In the genomic region with DNA sequence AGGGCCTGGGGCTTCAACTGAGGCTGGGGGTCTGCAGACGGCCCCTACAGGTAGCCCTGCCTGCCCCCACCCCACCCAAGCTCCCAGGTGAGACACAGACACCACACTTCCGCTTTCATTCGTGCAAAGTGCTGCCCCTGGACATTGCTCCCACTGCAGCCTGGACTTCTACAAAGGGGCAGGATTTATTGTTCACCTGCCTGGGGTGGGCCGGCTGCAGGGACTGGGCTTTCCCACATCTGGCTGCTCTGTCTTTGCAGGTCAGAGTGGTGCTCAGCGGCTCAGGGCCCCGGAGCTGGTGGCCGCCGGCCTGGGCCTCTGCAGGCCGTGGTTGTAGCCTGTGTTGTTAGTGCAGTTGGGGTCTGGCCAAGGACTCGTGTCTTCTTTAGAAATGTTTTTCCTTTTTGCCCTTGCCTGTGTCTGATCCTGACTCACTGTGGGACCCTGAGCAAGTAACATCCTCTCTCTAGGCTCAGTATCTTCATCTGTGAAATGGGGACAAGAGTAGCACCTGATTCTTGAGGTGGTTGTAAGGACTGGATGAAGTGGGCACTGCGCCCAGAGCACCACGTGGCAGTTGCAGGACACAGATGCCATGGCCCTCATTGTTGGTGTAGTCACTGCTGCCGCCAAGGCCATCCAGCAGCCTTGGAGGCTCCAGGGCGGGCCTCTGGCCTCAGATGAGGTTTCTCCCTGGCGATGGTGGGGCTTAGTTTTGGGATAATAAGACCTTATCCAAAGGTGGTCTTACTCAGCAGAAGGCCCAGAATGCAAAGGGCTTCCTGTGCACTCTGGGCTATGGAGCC, we compare ENCODE assay signal across 13 cellular contexts.
"Had no signal": no experiment of that assay in that cellular context is flagged by ENCODE, and none has a peak within 500 bp of the region (broad histone marks: within the 10 kb centered on the region; RNA-seq: fewer than 3 reads in every experiment).

No MANE protein-coding gene starts in this region.

- ATAC-seq: left cardiac atrium had no signal

- H3K36me3 Mint-ChIP-seq: activated naive CD4-positive, alpha-beta T cell treated with anti-CD3 and anti-CD28 coated beads, Interleukin-2, amount 10 ng/mL, durations not matched to agents 7 days and 5 days had no signal

- H3K36me3 ChIP-seq: upper lobe of right lung had no signal

- H3K4me3 Mint-ChIP-seq: activated naive CD4-positive, alpha-beta T cell treated with anti-CD3 and anti-CD28 coated beads, Interleukin-2, amount 10 ng/mL, durations not matched to agents 7 days and 5 days; activated T-cell treated with anti-CD3 and anti-CD28 coated beads, Interleukin-2, amount 50 U/mL, for 24 hours had no signal

- H3K4me3 ChIP-seq: body of pancreas, upper lobe of right lung had no signal

- H3K9me3 ChIP-seq: body of pancreas, upper lobe of right lung had no signal

- H3K9me3 Mint-ChIP-seq: activated naive CD4-positive, alpha-beta T cell treated with anti-CD3 and anti-CD28 coated beads, Interleukin-2, amount 10 ng/mL, durations not matched to agents 7 days and 5 days; activated T-cell treated with anti-CD3 and anti-CD28 coated beads, Interleukin-2, amount 50 U/mL, for 24 hours had no signal

- FAIRE-seq: small intestine had no signal

- H3K27ac Mint-ChIP-seq: activated naive CD4-positive, alpha-beta T cell treated with anti-CD3 and anti-CD28 coated beads, Interleukin-2, amount 10 ng/mL, durations not matched to agents 7 days and 5 days; activated T-cell treated with anti-CD3 and anti-CD28 coated beads, Interleukin-2, amount 50 U/mL, for 24 hours had no signal

- DNase-seq: activated CD4-positive, CD25-positive, alpha-beta regulatory T cell treated with anti-CD3 and anti-CD28 coated beads, Interleukin-2, amount 50 U/mL, for 72 hours; activated T-cell treated with anti-CD3 and anti-CD28 coated beads, Interleukin-2, amount 50 U/mL, for 24 hours; amniotic stem cell; central memory CD4-positive, alpha-beta T cell; cortex of kidney; effector CD4-positive, alpha-beta T cell; foreskin fibroblast; left cardiac atrium; stimulated activated CD4-positive, alpha-beta T cell treated with anti-CD3 and anti-CD28 coated beads, Interleukin-4, amount 100 ng/mL, for 24 hours had no signal

- H3K27ac ChIP-seq: body of pancreas, upper lobe of right lung had no signal
